In the genomic region with DNA sequence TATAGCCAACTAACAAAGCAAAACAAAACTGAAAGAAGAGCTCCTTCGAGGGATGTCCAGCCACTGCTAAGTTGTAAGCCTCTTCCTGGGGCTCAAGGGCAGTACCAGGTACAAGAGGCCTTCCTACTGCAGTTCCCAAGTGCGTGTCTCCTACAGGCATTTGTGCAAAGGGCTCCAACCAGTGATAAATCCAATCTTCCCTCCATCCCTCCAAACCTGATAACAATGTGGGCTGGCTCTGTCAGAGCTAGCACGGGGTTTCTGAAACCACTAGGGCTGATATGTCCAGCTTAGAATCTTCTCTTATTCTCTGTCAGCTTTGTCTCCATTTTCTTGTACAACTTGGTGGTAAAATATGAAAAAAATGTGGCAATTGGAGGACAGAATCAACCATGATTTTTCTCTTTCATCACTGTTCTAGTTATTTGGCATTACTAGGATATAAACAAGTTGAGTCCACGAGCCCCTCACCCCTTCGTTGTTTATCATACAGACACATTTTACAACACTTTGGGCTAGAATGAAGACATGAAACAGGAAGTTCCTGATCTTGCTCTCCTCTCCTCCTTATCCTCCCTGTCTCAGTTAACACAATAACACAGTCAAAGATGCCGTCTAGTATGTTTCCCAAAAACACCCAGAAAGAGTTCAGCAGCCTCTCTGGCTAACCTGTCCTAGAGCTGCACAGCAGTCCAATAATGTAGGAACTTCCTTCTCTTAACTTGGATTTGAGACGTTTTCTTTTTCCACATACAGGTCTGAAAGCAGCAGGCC, we compare ENCODE assay signal across 8 cellular contexts. TPM values are rescaled to one million over a fixed set of nuclear protein-coding genes. Genes with fewer than 3 reads are reported as not detected.
A peak's percentile ranks its signal among the peaks of the same experiment; 100 is the strongest.
DNase-seq lines count a peak whose midpoint lies in the region; ATAC-seq and TF ChIP-seq lines count a peak whose summit lies in the region.

No MANE protein-coding gene starts in this region.

- peaks cover 10 to 35% (median 23%) of the 10 kb centered on the region in 11 experiments; a peak in 18 of 22 replicates for H3K36me3 ChIP-seq in BLaER1 treated with 17β-estradiol and CSF1 and Interleukin-3, amounts not matched to agents 10 nM and 100 nM
- H3K36me3 ChIP-seq in testis (ENCODE audit: low read depth, missing control alignments), result no peaks in the 10 kb centered on the region

- DNase-seq in OCI-M2 (lab: John Stamatoyannopoulos, UW; ENCODE audit: unreplicated experiment) (peak; percentile 72), glomerular visceral epithelial cell (ENCODE audit: extremely low spot score) (peak; percentile 14), testis (no peak), kidney tubule cell (ENCODE audit: low spot score) (no peak), cerebellum (ENCODE audit: low spot score) (no peak)
- no peak for DNase-seq in stimulated activated CD4-positive, alpha-beta T cell treated with anti-CD3 and anti-CD28 coated beads, Interleukin-4, amount 100 ng/mL, for 4 hours

- H3K4me3 ChIP-seq in BLaER1 treated with 17β-estradiol and CSF1 and Interleukin-3, amounts not matched to agents 10 nM and 100 nM, result peak overlapping the region; percentile 49 to 67 (median 58)
- H3K4me3 ChIP-seq in testis, result no peak overlapping the region

- ATAC-seq in GM19452 (IDR thresholded peaks at IDR 0.05; ENCODE audit: unreplicated experiment), result peak; percentile 26

- intact Hi-C loops in testis (cut with DNase I; ENCODE audit: low total_unique reads), result no loop called here

- H3K27me3 ChIP-seq in BLaER1 treated with 17β-estradiol and CSF1 and Interleukin-3, amounts not matched to agents 10 nM and 100 nM, result no peaks in the 10 kb centered on the region
- H3K27me3 ChIP-seq in testis, result no peaks in the 10 kb centered on the region

- TF ChIP-seq CTCF in testis (IDR thresholded peaks at IDR 0.05), result no peak

- TF ChIP-seq POLR2A in testis (IDR thresholded peaks at IDR 0.05), result no peak

- H3K9ac ChIP-seq in BLaER1 treated with 17β-estradiol and CSF1 and Interleukin-3, amounts not matched to agents 10 nM and 100 nM, result peak overlapping the region; percentile 66 to 84 (median 76)

- peak overlapping the region; percentile 61 to 87 (median 83) for H3K27ac ChIP-seq in BLaER1 treated with 17β-estradiol and CSF1 and Interleukin-3, amounts not matched to agents 10 nM and 100 nM
- peak overlapping the region; percentile 42 to 70 for H3K27ac ChIP-seq in testis

- H3K4me2 ChIP-seq in BLaER1 treated with 17β-estradiol and CSF1 and Interleukin-3, amounts not matched to agents 10 nM and 100 nM, result peak overlapping the region; percentile 81 to 96 (median 87)

- peaks cover 0 to 5% (median 0%) of the 10 kb centered on the region in 11 experiments; a peak in 1 of 22 replicates for H3K9me3 ChIP-seq in BLaER1 treated with 17β-estradiol and CSF1 and Interleukin-3, amounts not matched to agents 10 nM and 100 nM (replicated peaks in 1 of 11)
- H3K9me3 ChIP-seq in testis, result no peaks in the 10 kb centered on the region

- H4K20me1 ChIP-seq in BLaER1 treated with 17β-estradiol and CSF1 and Interleukin-3, amounts not matched to agents 10 nM and 100 nM, result peaks cover 0 to 20% (median 0%) of the 10 kb centered on the region in 11 experiments; a peak in 2 of 22 replicates

- 33 to 45% methylated on average over 7 of the region's 7 CpGs for WGBS in testis, 2 donors

- H3K4me1 ChIP-seq in BLaER1 treated with 17β-estradiol and CSF1 and Interleukin-3, amounts not matched to agents 10 nM and 100 nM, result peaks cover 36 to 71% (median 43%) of the 10 kb centered on the region in 10 experiments
- H3K4me1 ChIP-seq in testis, result peaks cover 16% of the 10 kb centered on the region

RNA-seq across cellular contexts. Expression of gene WIPF1, which starts 35.4 kb away (rescaled TPM):
- total RNA-seq in testis (10 to 100 TPM in 1 of 2 donors, 1 to 10 TPM in 1; 8.5 to 11.1 TPM), cerebellum (10.1 TPM)
- 16.9 TPM for polyA plus RNA-seq in testis (ENCODE audit: insufficient read depth, low read depth, low replicate concordance)

Comparison
In these comparisons a context has a peak if more than half of its experiments do, and no peak if none do; other contexts are left out.
1. H3K4me3 ChIP-seq: peak in BLaER1 treated with 17β-estradiol and CSF1 and Interleukin-3, amounts not matched to agents 10 nM and 100 nM (10 of 10); none in testis (0 of 2).
2. DNase-seq: peak in OCI-M2 (single experiment) and glomerular visceral epithelial cell (single experiment); none in testis (single experiment), kidney tubule cell (single experiment), cerebellum (single experiment) and stimulated activated CD4-positive, alpha-beta T cell treated with anti-CD3 and anti-CD28 coated beads, Interleukin-4, amount 100 ng/mL, for 4 hours (0 of 2).